ENCODE assay signal across 12 cellular contexts in the genomic region with DNA sequence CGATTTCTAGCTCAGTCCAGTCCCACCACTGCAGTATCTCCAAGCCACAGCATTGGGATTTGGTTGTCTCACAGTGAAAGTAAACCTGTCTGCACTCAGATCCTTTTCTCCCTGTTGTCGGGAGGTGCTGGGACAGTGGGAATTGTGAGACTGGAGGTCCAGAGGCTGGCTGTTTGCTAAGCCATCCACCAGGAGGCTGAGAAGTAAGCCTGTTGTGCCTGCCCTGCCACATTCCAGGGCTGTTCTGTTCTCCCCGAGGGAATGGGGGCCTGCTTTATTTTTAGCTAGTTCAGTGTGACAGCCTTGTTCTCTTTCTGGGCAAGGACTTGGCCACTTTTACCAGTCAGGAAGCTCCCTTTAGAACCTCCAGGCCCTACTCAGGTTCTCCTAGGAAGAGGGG. TPM values are rescaled to one million over a fixed set of nuclear protein-coding genes. Genes with fewer than 3 reads are reported as not detected.
A peak's percentile ranks its signal among the peaks of the same experiment; 100 is the strongest.
DNase-seq lines count a peak whose midpoint lies in the region; ATAC-seq and TF ChIP-seq lines count a peak whose summit lies in the region.
"Had no signal": no experiment of that assay in that cellular context is flagged by ENCODE, and none has a peak within 500 bp of the region (broad histone marks: within the 10 kb centered on the region; RNA-seq: fewer than 3 reads in every experiment).

No MANE protein-coding gene starts in this region.

- H3K4me1 ChIP-seq in duodenal mucosa (ENCODE audit: control insufficient read depth in 1 of 2, insufficient read depth in 2 of 2, low read length in 2 of 2) (peaks cover 15 to 33% of the 10 kb centered on the region in 2 donors), lower lobe of right lung (peaks cover 87% of the 10 kb centered on the region), upper lobe of right lung (peaks cover 85% of the 10 kb centered on the region)

- H3K9me3 Mint-ChIP-seq in CD4-positive, alpha-beta T cell = no peaks in the 10 kb centered on the region
- H3K9me3 Mint-ChIP-seq: activated naive CD4-positive, alpha-beta T cell treated with anti-CD3 and anti-CD28 coated beads for 36 hours; stimulated activated memory B cell treated with anti-CD40 and anti-IgM and Interleukin-4, amounts not matched to agents 10 μg/mL and 1 μg/mL and 100 μg/mL, for 72 hours had no signal

- no peaks in the 10 kb centered on the region for H3K36me3 ChIP-seq in duodenal mucosa (ENCODE audit: control insufficient read depth in 1 of 2, insufficient read depth in 2 of 2, low read length in 2 of 2)
- peaks cover 5% of the 10 kb centered on the region for H3K36me3 ChIP-seq in lower lobe of right lung
- no peaks in the 10 kb centered on the region for H3K36me3 ChIP-seq in upper lobe of right lung

- H3K4me1 Mint-ChIP-seq in CD4-positive, alpha-beta T cell (ENCODE audit: low read depth) = peaks cover 82% of the 10 kb centered on the region

- H3K9me3 ChIP-seq in duodenal mucosa (ENCODE audit: control insufficient read depth in 1 of 2, low read length in 2 of 2) (no peaks in the 10 kb centered on the region), lower lobe of right lung (no peaks in the 10 kb centered on the region), upper lobe of right lung (no peaks in the 10 kb centered on the region)
- no peaks in the 10 kb centered on the region for H3K9me3 ChIP-seq in CD4-positive, alpha-beta T cell (ENCODE audit: control insufficient read depth, low read length)

- no peak overlapping the region for H3K4me3 Mint-ChIP-seq in CD4-positive, alpha-beta T cell
- H3K4me3 Mint-ChIP-seq: activated naive CD4-positive, alpha-beta T cell treated with anti-CD3 and anti-CD28 coated beads for 36 hours; stimulated activated memory B cell treated with anti-CD40 and anti-IgM and Interleukin-4, amounts not matched to agents 10 μg/mL and 1 μg/mL and 100 μg/mL, for 72 hours had no signal

- peaks cover 22% of the 10 kb centered on the region for H3K36me3 Mint-ChIP-seq in CD4-positive, alpha-beta T cell (ENCODE audit: low read depth)

- POLR2A ChIA-PET in CD4-positive, alpha-beta T cell (lab: Charles Lee) = interaction anchor here (1.1 to 1.3 kb wide), 3 partner anchors 9 to 16 kb away, joined by 3 to 4 read pairs (median 4); no protein-coding TSS in a partner anchor

- H3K27ac Mint-ChIP-seq in CD4-positive, alpha-beta T cell = no peak overlapping the region
- H3K27ac Mint-ChIP-seq: activated naive CD4-positive, alpha-beta T cell treated with anti-CD3 and anti-CD28 coated beads for 36 hours had no signal

- ATAC-seq in lower lobe of right lung = peak; percentile 77 to 86
- peak; percentile 72 for ATAC-seq in upper lobe of right lung
- ATAC-seq in CD4-positive, alpha-beta T cell (ENCODE audit: poor library complexity) = no peak
- ATAC-seq in GM18520 (IDR thresholded peaks at IDR 0.05; ENCODE audit: unreplicated experiment) = no peak
- ATAC-seq: stimulated activated memory B cell treated with anti-CD40 and anti-IgM and Interleukin-4, amounts not matched to agents 10 μg/mL and 1 μg/mL and 100 μg/mL, for 72 hours had no signal

- H3K27me3 Mint-ChIP-seq in CD4-positive, alpha-beta T cell = no peaks in the 10 kb centered on the region
- H3K27me3 Mint-ChIP-seq: stimulated activated memory B cell treated with anti-CD40 and anti-IgM and Interleukin-4, amounts not matched to agents 10 μg/mL and 1 μg/mL and 100 μg/mL, for 72 hours had no signal

- CTCF ChIA-PET in CD4-positive, alpha-beta T cell (lab: Charles Lee) = no interaction called here

- peak; percentile 26 for DNase-seq in DMS 273 (lab: John Stamatoyannopoulos, UW; ENCODE audit: unreplicated experiment)
- no peak for DNase-seq in DMS 273 treated with DMSO at 0.1 percent for 48 hours (lab: John Stamatoyannopoulos, UW)
- peak; percentile 72 for DNase-seq in lower lobe of right lung
- DNase-seq in upper lobe of right lung = peak; percentile 78
- no peak for DNase-seq in cerebellum (ENCODE audit: low spot score)
- DNase-seq in CD4-positive, alpha-beta T cell = no peak
- DNase-seq: 8988T; activated naive CD4-positive, alpha-beta T cell treated with anti-CD3 and anti-CD28 coated beads for 36 hours; SHP77 treated with DMSO at 0.1 percent for 48 hours had no signal

- H3K4me3 ChIP-seq in duodenal mucosa (ENCODE audit: low read depth in 1 of 2, low read length in 2 of 2) = no peak overlapping the region
- no peak overlapping the region for H3K4me3 ChIP-seq in lower lobe of right lung
- H3K4me3 ChIP-seq in upper lobe of right lung = no peak overlapping the region

- H3K27ac ChIP-seq in duodenal mucosa (ENCODE audit: low read depth, low read length) = peak overlapping the region; percentile 22
- H3K27ac ChIP-seq in lower lobe of right lung = peak overlapping the region; percentile 69
- peak overlapping the region; percentile 68 for H3K27ac ChIP-seq in upper lobe of right lung
- H3K27ac ChIP-seq in CD4-positive, alpha-beta T cell (ENCODE audit: low read depth, low read length) = no peak overlapping the region

- H3K27me3 ChIP-seq in duodenal mucosa (ENCODE audit: control insufficient read depth in 1 of 2, insufficient read depth in 2 of 2, low read length in 2 of 2) (no peaks in the 10 kb centered on the region), lower lobe of right lung (ENCODE audit: low read depth) (no peaks in the 10 kb centered on the region), upper lobe of right lung (no peaks in the 10 kb centered on the region)
- H3K27me3 ChIP-seq in CD4-positive, alpha-beta T cell (ENCODE audit: control insufficient read depth, insufficient read depth, low read length) = no peaks in the 10 kb centered on the region

- intact Hi-C loops in lower lobe of right lung (cut with DNase I) (no loop called here), upper lobe of right lung (cut with DNase I) (no loop called here)
- intact Hi-C loops in CD4-positive, alpha-beta T cell (cut with DNase I, micrococcal nuclease) = loop anchor here in 1 of 2 experiments (2.0 kb wide), 1 partner anchor 16 kb away; no protein-coding TSS in a partner anchor

- H3K9ac ChIP-seq in duodenal mucosa (ENCODE audit: low read depth in 1 of 2, low read length in 2 of 2) = no peak overlapping the region

- TF ChIP-seq CTCF in lower lobe of right lung (IDR thresholded peaks at IDR 0.05) = peak; percentile 39
- TF ChIP-seq CTCF in upper lobe of right lung (IDR thresholded peaks at IDR 0.05) = peak; percentile 39
- no peak for TF ChIP-seq CTCF in CD4-positive, alpha-beta T cell (IDR thresholded peaks at IDR 0.05)

RNA-seq across cellular contexts. Expression of a gene that starts 54.9 kb away (rescaled TPM):
- total RNA-seq in lower lobe of right lung = 85.1 TPM
- 84.0 TPM for total RNA-seq in upper lobe of right lung
- 63.2 TPM for total RNA-seq in cerebellum
- total RNA-seq in CD4-positive, alpha-beta T cell = 10 to 100 TPM; 45.6 to 48.1 TPM

Comparison
In these comparisons a context has a peak if more than half of its experiments do, and no peak if none do; other contexts are left out.
1. DNase-seq: peak in DMS 273 (single experiment), lower lobe of right lung (single experiment) and upper lobe of right lung (single experiment); none in DMS 273 treated with DMSO at 0.1 percent for 48 hours (single experiment), cerebellum (single experiment) and CD4-positive, alpha-beta T cell (0 of 10).
2. ATAC-seq: peak in lower lobe of right lung (2 of 2) and upper lobe of right lung (single experiment); none in CD4-positive, alpha-beta T cell (single experiment) and GM18520 (single experiment).